Comparison of ENCODE assay signal across 31 cellular contexts in the genomic region with DNA sequence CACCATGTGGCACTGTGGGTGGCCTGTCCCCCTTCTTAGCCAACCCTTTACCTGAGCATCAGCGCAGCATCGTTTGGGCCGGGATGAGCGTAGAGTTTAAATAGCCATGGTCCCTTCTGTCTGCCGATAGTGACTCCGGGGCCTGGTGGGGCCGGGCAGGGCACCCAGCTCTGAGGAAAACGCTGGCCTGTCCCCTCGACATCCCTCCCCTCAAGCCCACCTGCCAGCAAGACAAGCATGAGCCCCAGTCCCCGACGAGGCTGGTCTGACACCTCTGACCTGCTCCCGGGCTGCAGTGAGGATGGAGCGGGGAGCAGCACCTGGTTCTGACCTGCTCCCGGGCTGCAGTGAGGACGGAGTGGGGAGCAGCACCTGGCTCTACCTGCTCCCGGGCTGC. TPM values are rescaled to one million over a fixed set of nuclear protein-coding genes. Genes with fewer than 3 reads are reported as not detected.
"Had no signal": no experiment of that assay in that cellular context is flagged by ENCODE, and none has a peak within 500 bp of the region (broad histone marks: within the 10 kb centered on the region; RNA-seq: fewer than 3 reads in every experiment).

No MANE protein-coding gene starts in this region.

- H3K36me3 ChIP-seq: heart right ventricle, lower lobe of right lung, neural progenitor cell, pancreas, right lobe of liver, stomach, thyroid gland, transverse colon, upper lobe of left lung had no signal

- DNase-seq: heart right ventricle; islet precursor cell; lower lobe of right lung; mammary epithelial cell; mesenchymal stem cell; naive B cell; natural killer cell; nephron progenitor cell; psoas muscle; stimulated activated CD4-positive, alpha-beta T cell treated with anti-CD3 and anti-CD28 coated beads, Interleukin-1b, Interleukin-23, amount 100 ng/mL, for 48 hours; stimulated activated CD4-positive, alpha-beta T cell treated with anti-CD3 and anti-CD28 coated beads, Interleukin-2, amount 100 ng/mL, for 48 hours; stimulated activated CD4-positive, alpha-beta T cell treated with anti-CD3 and anti-CD28 coated beads, Interleukin-4, amount 100 ng/mL, for 4 hours; stimulated activated CD8-positive, alpha-beta memory T cell treated with anti-CD3 and anti-CD28 coated beads, Interleukin-4, amount 100 ng/mL, for 48 hours; stimulated activated naive CD4-positive, alpha-beta T cell treated with Interleukin-2 at 50 U/mL for 16 hours; testis; thyroid gland had no signal

- H3K27me3 ChIP-seq: neural progenitor cell, pancreas, right lobe of liver, testis, thyroid gland, transverse colon, upper lobe of left lung had no signal

- H3K9me3 ChIP-seq: heart right ventricle, lower lobe of right lung, pancreas, psoas muscle, right lobe of liver, stomach, testis, thyroid gland, transverse colon, upper lobe of left lung had no signal

- ATAC-seq: heart right ventricle; left lobe of liver; left ventricle myocardium superior; natural killer cell; pancreas; psoas muscle; stimulated activated memory B cell treated with anti-CD40 and anti-IgM and Interleukin-4, amounts not matched to agents 10 μg/mL and 1 μg/mL and 100 μg/mL, for 72 hours had no signal

- H3K27ac ChIP-seq: heart right ventricle, hepatocyte, lower lobe of right lung, neural progenitor cell, pancreas, psoas muscle, right lobe of liver, skin epidermis, stomach, testis, thyroid gland, transverse colon, upper lobe of left lung had no signal

- H3K4me1 ChIP-seq: heart right ventricle, lower lobe of right lung, neural progenitor cell, pancreas, psoas muscle, right lobe of liver, testis, thyroid gland, transverse colon had no signal

- H3K4me3 ChIP-seq: heart right ventricle, hepatocyte, lower lobe of right lung, neural progenitor cell, pancreas, psoas muscle, right lobe of liver, skin epidermis, testis, thyroid gland had no signal

RNA-seq across cellular contexts. Expression of a gene that starts 31.1 kb away (rescaled TPM):
- total RNA-seq: heart right ventricle, hepatocyte, kidney epithelial cell, left lobe of liver, left ventricle myocardium superior, lower lobe of right lung, mammary epithelial cell, mesothelial cell of epicardium, mononuclear cell, natural killer cell, omental fat pad, pancreas, psoas muscle, thyroid gland, transverse colon, upper lobe of left lung had no signal
